In genomic region chr22:48842583-48842945, GRCh38 we compare ENCODE assay signal across 19 cellular contexts.
DNase-seq lines count a peak whose midpoint lies in the region; ATAC-seq, FAIRE-seq and TF ChIP-seq lines count a peak whose summit lies in the region.
"Had no signal": no experiment of that assay in that cellular context is flagged by ENCODE, and none has a peak within 500 bp of the region (broad histone marks: within the 10 kb centered on the region; RNA-seq: fewer than 3 reads in every experiment).

No MANE protein-coding gene starts in this region.

- intact Hi-C loops in Right ventricle myocardium inferior (cut with DNase I) (no loop called here), cardiac septum (cut with DNase I) (no loop called here), OCI-LY7 (cut with micrococcal nuclease; ENCODE audit: unreplicated experiment) (no loop called here), kidney (cut with DNase I) (no loop called here)

- POLR2A ChIA-PET in OCI-LY7 (lab: Charles Lee): no interaction called here

- no peaks in the 10 kb centered on the region for H3K79me2 ChIP-seq in OCI-LY7 (ENCODE audit: insufficient read depth, low read depth, low read length)

- H3K9me2 ChIP-seq in OCI-LY7 (ENCODE audit: insufficient read depth, low read length): no peaks in the 10 kb centered on the region

- H3K9me3 ChIP-seq in OCI-LY7 (ENCODE audit: low read length) (no peaks in the 10 kb centered on the region), kidney (ENCODE audit: control insufficient read depth in 1 of 2, low read length in 2 of 2) (no peaks in the 10 kb centered on the region), SJCRH30 (replicated peaks) (no peaks in the 10 kb centered on the region)
- H3K9me3 ChIP-seq: A549 had no signal

- H3K36me3 ChIP-seq in OCI-LY7 (ENCODE audit: insufficient read depth, low read length) (no peaks in the 10 kb centered on the region), kidney (ENCODE audit: control insufficient read depth in 1 of 2, insufficient read depth in 2 of 2, low read length in 2 of 2) (no peaks in the 10 kb centered on the region), SJCRH30 (no peaks in the 10 kb centered on the region)

- ATAC-seq in Right ventricle myocardium inferior: no peak
- no peak for ATAC-seq in GM18520 (IDR thresholded peaks at IDR 0.05; ENCODE audit: unreplicated experiment)
- no peak for ATAC-seq in GM18907 (IDR thresholded peaks at IDR 0.05; ENCODE audit: unreplicated experiment)
- ATAC-seq: A549, GM12878 had no signal

- H4K20me1 ChIP-seq in OCI-LY7 (ENCODE audit: insufficient read depth, low read length): no peaks in the 10 kb centered on the region

- H3K4me1 ChIP-seq in OCI-LY7 (ENCODE audit: insufficient read depth, low read length, poor library complexity, severe bottlenecking) (peaks cover 22% of the 10 kb centered on the region), kidney (ENCODE audit: control insufficient read depth in 1 of 2, insufficient read depth in 1 of 2, low read depth in 1 of 2, low read length in 2 of 2) (no peaks in the 10 kb centered on the region), SJCRH30 (no peaks in the 10 kb centered on the region)
- H3K4me1 ChIP-seq: A549 had no signal

- no peak overlapping the region for H3K27ac ChIP-seq in OCI-LY7 (ENCODE audit: low read depth, low read length, poor library complexity, severe bottlenecking)
- no peak overlapping the region for H3K27ac ChIP-seq in kidney (ENCODE audit: low read depth in 2 of 2, low read length in 2 of 2)
- no peak overlapping the region for H3K27ac ChIP-seq in SJCRH30
- H3K27ac ChIP-seq: 22Rv1, A549, HL-60 had no signal

- H2AFZ ChIP-seq in OCI-LY7 (ENCODE audit: low read length): no peak overlapping the region
- H2AFZ ChIP-seq: GM23338 had no signal

- peak; percentile 50 for DNase-seq in Right ventricle myocardium inferior (ENCODE audit: missing footprints)
- no peak for DNase-seq in cardiac septum (ENCODE audit: low spot score)
- DNase-seq in OCI-LY7 (ENCODE audit: low spot score): peak; percentile 57
- DNase-seq in kidney: peak; percentile 53
- no peak for DNase-seq in SJCRH30
- DNase-seq: AML-193; CD4-positive, alpha-beta memory T cell; DMS153; DMS79 treated with DMSO at 0.1 percent for 48 hours; EL; HCEC 1CT had no signal

- CTCF ChIA-PET in OCI-LY7 (lab: Charles Lee; ENCODE audit: unreplicated experiment): no interaction called here

- BruUV-seq in OCI-LY7 (replicated peaks; lab: Mats Ljungman, UMichigan): no TSS peak

- FAIRE-seq in kidney (lab: Jason Lieb, UNC): no peak
- FAIRE-seq: A549, GM12878, H54 had no signal

- H3K27me3 ChIP-seq in SJCRH30: peaks cover 31% of the 10 kb centered on the region

- H3K4me2 ChIP-seq in OCI-LY7 (ENCODE audit: low read length): peak overlapping the region; percentile 29; the same call in 1 of the 2 replicates
- H3K4me2 ChIP-seq: A549, GM23338 had no signal

- no peak overlapping the region for H3K9ac ChIP-seq in kidney (ENCODE audit: low read length in 2 of 2)

- no peak for TF ChIP-seq CTCF in OCI-LY7 (conservative IDR thresholded peaks at IDR 0.05; ENCODE audit: low read length)
- TF ChIP-seq CTCF in kidney (IDR thresholded peaks at IDR 0.05; ENCODE audit: borderline replicate concordance, extremely low read depth, insufficient read depth): no peak

- H3K4me3 ChIP-seq in OCI-LY7 (ENCODE audit: low read depth, low read length, poor library complexity, severe bottlenecking): no peak overlapping the region
- no peak overlapping the region for H3K4me3 ChIP-seq in kidney (ENCODE audit: low read length in 2 of 2)
- H3K4me3 ChIP-seq in SJCRH30: no peak overlapping the region
- H3K4me3 ChIP-seq: A549, GM12878, GM23338 had no signal

Comparison
In these comparisons a context has a peak if more than half of its experiments do, and no peak if none do; other contexts are left out.
1. DNase-seq: peak in Right ventricle myocardium inferior (single experiment), OCI-LY7 (single experiment) and kidney (single experiment); none in cardiac septum (single experiment) and SJCRH30 (0 of 2).